In the genomic region with DNA sequence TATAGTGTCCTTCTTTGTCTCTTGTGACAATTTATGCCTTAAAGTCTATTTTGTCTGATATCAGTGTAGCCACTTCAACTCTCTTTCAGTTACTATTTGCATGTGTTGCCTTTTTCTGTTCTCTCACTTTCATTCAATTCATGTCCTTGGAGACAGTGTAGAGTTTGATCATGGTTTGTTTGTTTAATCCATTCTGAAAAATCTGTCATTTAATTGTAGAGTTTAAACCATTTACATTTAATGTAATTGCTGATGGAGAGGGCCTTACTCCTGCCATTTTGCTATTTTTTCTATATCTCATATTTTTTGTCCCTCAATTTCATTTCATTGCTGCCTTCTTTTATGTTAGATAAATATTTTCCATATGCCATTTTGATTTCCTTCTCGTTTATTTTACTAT, we compare ENCODE assay signal across 11 cellular contexts.
"Had no signal": no experiment of that assay in that cellular context is flagged by ENCODE, and none has a peak within 500 bp of the region (broad histone marks: within the 10 kb centered on the region; RNA-seq: fewer than 3 reads in every experiment).

No MANE protein-coding gene starts in this region.

- H3K4me1 ChIP-seq: HAP-1 had no signal

- H3K9ac ChIP-seq: GM23248 had no signal

- H3K36me3 ChIP-seq: HAP-1 had no signal

- H3K27ac Mint-ChIP-seq: GM23338, H9, HFFc6 had no signal

- H3K4me3 ChIP-seq: GM23248, GM23338, HAP-1 had no signal

- DNase-seq: GM23248, GOT3, H7, H9, HCEC 1CT, HFFc6 had no signal

- H3K4me2 ChIP-seq: GM23338 had no signal

- FAIRE-seq: H1, H54 had no signal

- ATAC-seq: GM23338, HCT116 had no signal

- H3K4me3 Mint-ChIP-seq: GM23338, H9, HFFc6 had no signal

- H3K27ac ChIP-seq: GM23248 had no signal

- H2AFZ ChIP-seq: GM23248, GM23338 had no signal
